1 cellular context compared by ENCODE assay signal in genomic region chrX:46611658-46612362, GRCh38.
TF ChIP-seq lines count a peak whose summit lies in the region.

No MANE protein-coding gene starts in this region.

TF ChIP-seq in GM23338, 12 proteins besides CTCF, POLR2A, EP300 and RAD21 (continued from another document):
- no peak for TF ChIP-seq REST (IDR thresholded peaks at IDR 0.05; ENCODE audit: unreplicated experiment)
- no peak for TF ChIP-seq EZH2 (IDR thresholded peaks at IDR 0.05; ENCODE audit: low read depth, unreplicated experiment)
- TF ChIP-seq EZH2phosphoT487 (IDR thresholded peaks at IDR 0.05; ENCODE audit: unreplicated experiment), result no peak
- no peak for TF ChIP-seq POLR2AphosphoS5 (IDR thresholded peaks at IDR 0.05; ENCODE audit: low read depth)
- no peak for TF ChIP-seq ZNF462 (CRISPR knock-in tag; IDR thresholded peaks at IDR 0.05)
- TF ChIP-seq ETS1 (IDR thresholded peaks at IDR 0.05), result no peak
- no peak for TF ChIP-seq STAT1 (IDR thresholded peaks at IDR 0.05; ENCODE audit: unreplicated experiment)
